18 cellular contexts compared by ENCODE assay signal in genomic region chr22:40552070-40552469, GRCh38.
A peak's percentile ranks its signal among the peaks of the same experiment; 100 is the strongest.
DNase-seq lines count a peak whose midpoint lies in the region; TF ChIP-seq lines count a peak whose summit lies in the region.
"Had no signal": no experiment of that assay in that cellular context is flagged by ENCODE, and none has a peak within 500 bp of the region (broad histone marks: within the 10 kb centered on the region; RNA-seq: fewer than 3 reads in every experiment).

No MANE protein-coding gene starts in this region.

- H3K4me3 ChIP-seq in cardiac fibroblast (replicated peaks in 1 of 2; ENCODE audit: low read depth in 2 of 2, low read length in 2 of 2) = no peak overlapping the region
- H3K4me3 ChIP-seq in left ventricle myocardium inferior = no peak overlapping the region
- H3K4me3 ChIP-seq: BLaER1 had no signal

- H3K4me3 Mint-ChIP-seq in activated naive CD4-positive, alpha-beta T cell treated with anti-CD3 and anti-CD28 coated beads for 36 hours = no peak overlapping the region
- H3K4me3 Mint-ChIP-seq in activated naive CD4-positive, alpha-beta T cell treated with anti-CD3 and anti-CD28 coated beads, Interleukin-2, amount 10 ng/mL, durations not matched to agents 7 days and 5 days = no peak overlapping the region
- H3K4me3 Mint-ChIP-seq in MCF 10A (ENCODE audit: unreplicated experiment) = no peak overlapping the region

- intact Hi-C loops in activated naive CD4-positive, alpha-beta T cell treated with anti-CD3 and anti-CD28 coated beads for 36 hours (cut with micrococcal nuclease) = no loop called here
- intact Hi-C loops in left ventricle myocardium inferior (cut with micrococcal nuclease) (no loop called here), MCF 10A (cut with micrococcal nuclease) (no loop called here)

- H3K27ac ChIP-seq in left ventricle myocardium inferior (replicated peaks) = no peak overlapping the region
- H3K27ac ChIP-seq: 22Rv1, BLaER1, HL-60 had no signal

- no peak for DNase-seq in activated naive CD4-positive, alpha-beta T cell treated with anti-CD3 and anti-CD28 coated beads for 36 hours
- DNase-seq in activated naive CD4-positive, alpha-beta T cell treated with anti-CD3 and anti-CD28 coated beads, Interleukin-2, amount 10 ng/mL, durations not matched to agents 7 days and 5 days = no peak
- DNase-seq in cardiac fibroblast (ENCODE audit: low read depth in 2 of 2) = peak; percentile 34 to 70
- DNase-seq in left ventricle myocardium inferior = peak; percentile 76
- no peak for DNase-seq in amygdala (lab: John Stamatoyannopoulos, UW)
- no peak for DNase-seq in T-helper 1 cell
- no peak for DNase-seq in RKO (ENCODE audit: low spot score)
- DNase-seq in MCF 10A (ENCODE audit: unreplicated experiment) = no peak
- DNase-seq: HCEC 1CT, KG1, NCI-H1092 treated with DMSO at 0.1 percent for 48 hours, NCI-H1694, NCI-H2107, NCI-H226, NCI-H526 treated with DMSO at 0.1 percent for 48 hours had no signal

- H3K27me3 ChIP-seq in left ventricle myocardium inferior (ENCODE audit: low read depth) = no peaks in the 10 kb centered on the region
- H3K27me3 ChIP-seq: BLaER1 had no signal

- H3K36me3 Mint-ChIP-seq in activated naive CD4-positive, alpha-beta T cell treated with anti-CD3 and anti-CD28 coated beads for 36 hours (ENCODE audit: low read depth) = peaks cover 34% of the 10 kb centered on the region
- H3K36me3 Mint-ChIP-seq in activated naive CD4-positive, alpha-beta T cell treated with anti-CD3 and anti-CD28 coated beads, Interleukin-2, amount 10 ng/mL, durations not matched to agents 7 days and 5 days = peaks cover 45% of the 10 kb centered on the region
- peaks cover 45% of the 10 kb centered on the region for H3K36me3 Mint-ChIP-seq in MCF 10A (ENCODE audit: insufficient read depth, unreplicated experiment)

- CTCF ChIA-PET in activated naive CD4-positive, alpha-beta T cell treated with anti-CD3 and anti-CD28 coated beads for 36 hours (lab: Charles Lee) = interaction anchor here (0.6 kb wide), 1 partner anchor 463 kb away, joined by 3 read pairs; no protein-coding TSS in a partner anchor
- CTCF ChIA-PET in activated naive CD4-positive, alpha-beta T cell treated with anti-CD3 and anti-CD28 coated beads, Interleukin-2, amount 10 ng/mL, durations not matched to agents 7 days and 5 days (lab: Charles Lee) = interaction anchor here (0.9 kb wide), 1 partner anchor 23 kb away, joined by 3 read pairs; no protein-coding TSS in a partner anchor
- CTCF ChIA-PET in MCF 10A (lab: Yijun Ruan, JAX) = no interaction called here

- TF ChIP-seq CTCF in cardiac fibroblast (IDR thresholded peaks at IDR 0.05; ENCODE audit: low read depth, low read length) (peak; percentile 33), left ventricle myocardium inferior (IDR thresholded peaks at IDR 0.05; ENCODE audit: borderline replicate concordance) (peak; percentile 63), MCF 10A (IDR thresholded peaks at IDR 0.05; ENCODE audit: unreplicated experiment) (no peak)

- peaks cover 6% of the 10 kb centered on the region for H3K36me3 ChIP-seq in left ventricle myocardium inferior

- H3K27me3 Mint-ChIP-seq in activated naive CD4-positive, alpha-beta T cell treated with anti-CD3 and anti-CD28 coated beads for 36 hours (ENCODE audit: low read depth) = no peaks in the 10 kb centered on the region
- no peaks in the 10 kb centered on the region for H3K27me3 Mint-ChIP-seq in activated naive CD4-positive, alpha-beta T cell treated with anti-CD3 and anti-CD28 coated beads, Interleukin-2, amount 10 ng/mL, durations not matched to agents 7 days and 5 days
- no peaks in the 10 kb centered on the region for H3K27me3 Mint-ChIP-seq in MCF 10A (ENCODE audit: insufficient read depth, unreplicated experiment)

- H3K4me1 Mint-ChIP-seq in activated naive CD4-positive, alpha-beta T cell treated with anti-CD3 and anti-CD28 coated beads for 36 hours (ENCODE audit: low read depth) = peaks cover 15% of the 10 kb centered on the region
- peaks cover 10% of the 10 kb centered on the region for H3K4me1 Mint-ChIP-seq in activated naive CD4-positive, alpha-beta T cell treated with anti-CD3 and anti-CD28 coated beads, Interleukin-2, amount 10 ng/mL, durations not matched to agents 7 days and 5 days
- H3K4me1 Mint-ChIP-seq in MCF 10A (ENCODE audit: insufficient read depth, unreplicated experiment) = peaks cover 9% of the 10 kb centered on the region

- POLR2A ChIA-PET in MCF 10A (lab: Yijun Ruan, JAX) = interaction anchor here (0.6 to 1.2 kb wide), 4 partner anchors 11 to 85 kb away, joined by 3 to 4 read pairs (median 4); partner anchors contain the start of gene MRTFA

- no TSS peak for BruUV-seq in MCF 10A (replicated peaks; lab: Mats Ljungman, UMichigan)

- H3K9me3 ChIP-seq in left ventricle myocardium inferior (replicated peaks) = no peaks in the 10 kb centered on the region

- H3K27ac Mint-ChIP-seq in activated naive CD4-positive, alpha-beta T cell treated with anti-CD3 and anti-CD28 coated beads for 36 hours = peak overlapping the region; percentile 16
- H3K27ac Mint-ChIP-seq in activated naive CD4-positive, alpha-beta T cell treated with anti-CD3 and anti-CD28 coated beads, Interleukin-2, amount 10 ng/mL, durations not matched to agents 7 days and 5 days = no peak overlapping the region
- H3K27ac Mint-ChIP-seq in MCF 10A (ENCODE audit: low read depth, unreplicated experiment) = no peak overlapping the region

- peaks cover 20% of the 10 kb centered on the region for H3K9me3 Mint-ChIP-seq in activated naive CD4-positive, alpha-beta T cell treated with anti-CD3 and anti-CD28 coated beads for 36 hours
- peaks cover 23% of the 10 kb centered on the region for H3K9me3 Mint-ChIP-seq in activated naive CD4-positive, alpha-beta T cell treated with anti-CD3 and anti-CD28 coated beads, Interleukin-2, amount 10 ng/mL, durations not matched to agents 7 days and 5 days
- H3K9me3 Mint-ChIP-seq in MCF 10A (ENCODE audit: unreplicated experiment) = no peaks in the 10 kb centered on the region

- peaks cover 22% of the 10 kb centered on the region for H3K4me1 ChIP-seq in left ventricle myocardium inferior

Comparison
In these comparisons a context has a peak if more than half of its experiments do, and no peak if none do; other contexts are left out.
1. DNase-seq: peak in cardiac fibroblast (2 of 2) and left ventricle myocardium inferior (single experiment); none in activated naive CD4-positive, alpha-beta T cell treated with anti-CD3 and anti-CD28 coated beads for 36 hours (single experiment), activated naive CD4-positive, alpha-beta T cell treated with anti-CD3 and anti-CD28 coated beads, Interleukin-2, amount 10 ng/mL, durations not matched to agents 7 days and 5 days (single experiment), amygdala (0 of 56), T-helper 1 cell (0 of 5), RKO (single experiment) and MCF 10A (single experiment).